In genomic region chr16:4246777-4247476, GRCh38 we compare ENCODE assay signal across 1 cellular context.
TF ChIP-seq lines count a peak whose summit lies in the region.

No MANE protein-coding gene starts in this region.

TF ChIP-seq in IMR-90, 13 proteins besides CTCF, POLR2A, EP300 and RAD21 (continued from another document):
- TF ChIP-seq FOS (IDR thresholded peaks at IDR 0.05; ENCODE audit: low read depth, low read length) (no peak), RCOR1 (IDR thresholded peaks at IDR 0.05; ENCODE audit: insufficient replicate concordance, low read length) (no peak), CHD1 (IDR thresholded peaks at IDR 0.05; ENCODE audit: low read depth, low read length) (no peak), MAFK (IDR thresholded peaks at IDR 0.05; ENCODE audit: low read depth, low read length) (no peak), NFE2L2 (IDR thresholded peaks at IDR 0.05; ENCODE audit: low read depth, low read length) (no peak)
- TF ChIP-seq, protein P1, sequence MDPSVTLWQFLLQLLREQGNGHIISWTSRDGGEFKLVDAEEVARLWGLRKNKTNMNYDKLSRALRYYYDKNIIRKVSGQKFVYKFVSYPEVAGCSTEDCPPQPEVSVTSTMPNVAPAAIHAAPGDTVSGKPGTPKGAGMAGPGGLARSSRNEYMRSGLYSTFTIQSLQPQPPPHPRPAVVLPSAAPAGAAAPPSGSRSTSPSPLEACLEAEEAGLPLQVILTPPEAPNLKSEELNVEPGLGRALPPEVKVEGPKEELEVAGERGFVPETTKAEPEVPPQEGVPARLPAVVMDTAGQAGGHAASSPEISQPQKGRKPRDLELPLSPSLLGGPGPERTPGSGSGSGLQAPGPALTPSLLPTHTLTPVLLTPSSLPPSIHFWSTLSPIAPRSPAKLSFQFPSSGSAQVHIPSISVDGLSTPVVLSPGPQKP (IDR thresholded peaks at IDR 0.05; ENCODE audit: borderline replicate concordance, low read depth, low read length) = no peak
